In genomic region chr6:12278915-12279314, GRCh38 we compare ENCODE assay signal across 18 cellular contexts.
"Had no signal": no experiment of that assay in that cellular context is flagged by ENCODE, and none has a peak within 500 bp of the region (broad histone marks: within the 10 kb centered on the region; RNA-seq: fewer than 3 reads in every experiment).

No MANE protein-coding gene starts in this region.

- H3K27ac ChIP-seq: body of pancreas, esophagus squamous epithelium, lower lobe of right lung, WERI-Rb-1 had no signal

- H3K27ac Mint-ChIP-seq: activated naive CD8-positive, alpha-beta T cell; activated T-helper 1 cell treated with anti-CD3 and anti-CD28 coated beads, Interleukin-12 subunit alpha, Interleukin-12 subunit beta, Interleukin-2, Interleukin-4 antibody, amounts not matched to agents 30 ng/mL and 10 ng/mL and 1 ng/mL, durations not matched to agents 14 hours and 24 hours and 36 hours; nephron had no signal

- H3K4me1 ChIP-seq: lower lobe of right lung had no signal

- DNase-seq: activated CD4-positive, alpha-beta T cell treated with anti-CD3 and anti-CD28 coated beads for 1 hour; activated CD4-positive, alpha-beta T cell treated with anti-CD3 and anti-CD28 coated beads, Interleukin-2, amount 50 U/mL, for 48 hours; body of pancreas; dermis blood vessel endothelial cell; effector memory CD4-positive, alpha-beta T cell; esophagus squamous epithelium; hippocampal formation; lower lobe of right lung; occipital lobe; retina; stimulated activated CD4-positive, alpha-beta T cell treated with anti-CD3 and anti-CD28 coated beads, Interleukin-1b, Interleukin-23, amount 100 ng/mL, for 48 hours; stimulated activated CD8-positive, alpha-beta memory T cell treated with anti-CD3 and anti-CD28 coated beads, Interleukin-4, amount 100 ng/mL, for 48 hours; stimulated activated naive CD4-positive, alpha-beta T cell; T-helper 2 cell; WERI-Rb-1 had no signal

- H3K36me3 ChIP-seq: esophagus squamous epithelium, lower lobe of right lung, WERI-Rb-1 had no signal

- H3K4me3 ChIP-seq: body of pancreas, esophagus squamous epithelium, lower lobe of right lung had no signal

- H3K4me1 Mint-ChIP-seq: nephron had no signal

- H3K4me3 Mint-ChIP-seq: activated naive CD8-positive, alpha-beta T cell; activated T-helper 1 cell treated with anti-CD3 and anti-CD28 coated beads, Interleukin-12 subunit alpha, Interleukin-12 subunit beta, Interleukin-2, Interleukin-4 antibody, amounts not matched to agents 30 ng/mL and 10 ng/mL and 1 ng/mL, durations not matched to agents 14 hours and 24 hours and 36 hours; nephron had no signal

- H3K9me3 ChIP-seq: body of pancreas, esophagus squamous epithelium, lower lobe of right lung had no signal

- H3K9me3 Mint-ChIP-seq: activated T-helper 1 cell treated with anti-CD3 and anti-CD28 coated beads, Interleukin-12 subunit alpha, Interleukin-12 subunit beta, Interleukin-2, Interleukin-4 antibody, amounts not matched to agents 30 ng/mL and 10 ng/mL and 1 ng/mL, durations not matched to agents 14 hours and 24 hours and 36 hours; nephron had no signal

- H3K27me3 ChIP-seq: body of pancreas, esophagus squamous epithelium had no signal

- ATAC-seq: body of pancreas, lower lobe of right lung had no signal
